Comparison of ENCODE assay signal across 16 cellular contexts in genomic region chr6:23547851-23548250, GRCh38.
A peak's percentile ranks its signal among the peaks of the same experiment; 100 is the strongest.
DNase-seq lines count a peak whose midpoint lies in the region; ATAC-seq and TF ChIP-seq lines count a peak whose summit lies in the region.
"Had no signal": no experiment of that assay in that cellular context is flagged by ENCODE, and none has a peak within 500 bp of the region (broad histone marks: within the 10 kb centered on the region; RNA-seq: fewer than 3 reads in every experiment).

No MANE protein-coding gene starts in this region.

- CTCF ChIA-PET in HEK293T (lab: Yijun Ruan, JAX) = no interaction called here
- CTCF ChIA-PET in activated CD8-positive, alpha-beta memory T cell treated with anti-CD3 and anti-CD28 coated beads, Interleukin-2, amount 10 ng/mL, durations not matched to agents 7 days and 5 days (lab: Charles Lee) = no interaction called here

- peaks cover 4% of the 10 kb centered on the region for H3K9me3 Mint-ChIP-seq in activated CD8-positive, alpha-beta memory T cell treated with anti-CD3 and anti-CD28 coated beads, Interleukin-2, amount 10 ng/mL, durations not matched to agents 7 days and 5 days (ENCODE audit: low read depth)

- no peaks in the 10 kb centered on the region for H3K9me3 ChIP-seq in BE2C
- H3K9me3 ChIP-seq: esophagus muscularis mucosa, SJCRH30 had no signal

- no peaks in the 10 kb centered on the region for H3K4me1 ChIP-seq in BE2C
- H3K4me1 ChIP-seq: esophagus muscularis mucosa, SJCRH30 had no signal

- no peak for ATAC-seq in HG02981 (IDR thresholded peaks at IDR 0.05; ENCODE audit: unreplicated experiment)
- no peak for ATAC-seq in activated CD8-positive, alpha-beta memory T cell treated with anti-CD3 and anti-CD28 coated beads, Interleukin-2, amount 10 ng/mL, durations not matched to agents 7 days and 5 days
- ATAC-seq: stimulated activated effector memory CD8-positive, alpha-beta T cell treated with anti-CD3 and anti-CD28 coated beads, Interleukin-12 subunit alpha, Interleukin-12 subunit beta, amount 100 ng/mL, for 72 hours had no signal

- TF ChIP-seq CTCF in BE2C (IDR thresholded peaks at IDR 0.05; ENCODE audit: low read depth, low read length) = peak; percentile 57
- TF ChIP-seq CTCF in VCaP (conservative IDR thresholded peaks at IDR 0.05) = peak; percentile 72

- H3K36me3 Mint-ChIP-seq in activated CD8-positive, alpha-beta memory T cell treated with anti-CD3 and anti-CD28 coated beads, Interleukin-2, amount 10 ng/mL, durations not matched to agents 7 days and 5 days = no peaks in the 10 kb centered on the region
- H3K36me3 Mint-ChIP-seq: stimulated activated effector memory CD8-positive, alpha-beta T cell treated with anti-CD3 and anti-CD28 coated beads, Interleukin-12 subunit alpha, Interleukin-12 subunit beta, amount 100 ng/mL, for 72 hours had no signal

- peak overlapping the region; percentile 26 for H3K27ac ChIP-seq in VCaP
- H3K27ac ChIP-seq: esophagus muscularis mucosa, SJCRH30 had no signal

- H3K4me1 Mint-ChIP-seq in activated CD8-positive, alpha-beta memory T cell treated with anti-CD3 and anti-CD28 coated beads, Interleukin-2, amount 10 ng/mL, durations not matched to agents 7 days and 5 days = no peaks in the 10 kb centered on the region
- H3K4me1 Mint-ChIP-seq: B cell; stimulated activated effector memory CD8-positive, alpha-beta T cell treated with anti-CD3 and anti-CD28 coated beads, Interleukin-12 subunit alpha, Interleukin-12 subunit beta, amount 100 ng/mL, for 72 hours had no signal

- H3K27me3 Mint-ChIP-seq in activated CD8-positive, alpha-beta memory T cell treated with anti-CD3 and anti-CD28 coated beads, Interleukin-2, amount 10 ng/mL, durations not matched to agents 7 days and 5 days = no peaks in the 10 kb centered on the region
- H3K27me3 Mint-ChIP-seq: B cell had no signal

- H3K27ac Mint-ChIP-seq in activated CD8-positive, alpha-beta memory T cell treated with anti-CD3 and anti-CD28 coated beads, Interleukin-2, amount 10 ng/mL, durations not matched to agents 7 days and 5 days = no peak overlapping the region
- H3K27ac Mint-ChIP-seq: B cell; stimulated activated effector memory CD8-positive, alpha-beta T cell treated with anti-CD3 and anti-CD28 coated beads, Interleukin-12 subunit alpha, Interleukin-12 subunit beta, amount 100 ng/mL, for 72 hours had no signal

- H3K27me3 ChIP-seq in BE2C = no peaks in the 10 kb centered on the region
- H3K27me3 ChIP-seq: esophagus muscularis mucosa, SJCRH30 had no signal

- H3K36me3 ChIP-seq in BE2C = no peaks in the 10 kb centered on the region
- H3K36me3 ChIP-seq: esophagus muscularis mucosa, SJCRH30 had no signal

- POLR2A ChIA-PET in HEK293T (lab: Yijun Ruan, JAX) = no interaction called here

- no peak overlapping the region for H3K4me3 ChIP-seq in BE2C (ENCODE audit: low read depth, low read length)
- H3K4me3 ChIP-seq: esophagus muscularis mucosa, SJCRH30 had no signal

- DNase-seq in BE2C (peak; percentile 20), HEK293T (ENCODE audit: extremely low spot score) (peak; percentile 16), left kidney (ENCODE audit: low read depth, low spot score) (peak; percentile 47), NCI-H1105 (lab: John Stamatoyannopoulos, UW) (no peak), NCI-H446 (lab: John Stamatoyannopoulos, UW) (no peak)
- DNase-seq in activated CD8-positive, alpha-beta memory T cell treated with anti-CD3 and anti-CD28 coated beads, Interleukin-2, amount 10 ng/mL, durations not matched to agents 7 days and 5 days = no peak
- DNase-seq: activated CD4-positive, alpha-beta T cell treated with anti-CD3 and anti-CD28 coated beads, Interleukin-2, amount 50 U/mL, for 4 hours; activated gamma-delta T cell; caudate nucleus; NCI-H2227 treated with DMSO at 0.1 percent for 48 hours; SJCRH30 had no signal

- H3K4me3 Mint-ChIP-seq in activated CD8-positive, alpha-beta memory T cell treated with anti-CD3 and anti-CD28 coated beads, Interleukin-2, amount 10 ng/mL, durations not matched to agents 7 days and 5 days = no peak overlapping the region
- H3K4me3 Mint-ChIP-seq: B cell; stimulated activated effector memory CD8-positive, alpha-beta T cell treated with anti-CD3 and anti-CD28 coated beads, Interleukin-12 subunit alpha, Interleukin-12 subunit beta, amount 100 ng/mL, for 72 hours had no signal

TF ChIP-seq in HEK293T, 16 proteins besides CTCF, POLR2A, EP300 and RAD21:
- no peak for TF ChIP-seq FOXK2 (IDR thresholded peaks at IDR 0.05)

Comparison
In these comparisons a context has a peak if more than half of its experiments do, and no peak if none do; other contexts are left out.
1. DNase-seq: peak in BE2C (single experiment), HEK293T (single experiment) and left kidney (single experiment); none in NCI-H1105 (single experiment), activated CD8-positive, alpha-beta memory T cell treated with anti-CD3 and anti-CD28 coated beads, Interleukin-2, amount 10 ng/mL, durations not matched to agents 7 days and 5 days (single experiment) and NCI-H446 (0 of 2).